ENCODE assay signal across 9 cellular contexts in the genomic region with DNA sequence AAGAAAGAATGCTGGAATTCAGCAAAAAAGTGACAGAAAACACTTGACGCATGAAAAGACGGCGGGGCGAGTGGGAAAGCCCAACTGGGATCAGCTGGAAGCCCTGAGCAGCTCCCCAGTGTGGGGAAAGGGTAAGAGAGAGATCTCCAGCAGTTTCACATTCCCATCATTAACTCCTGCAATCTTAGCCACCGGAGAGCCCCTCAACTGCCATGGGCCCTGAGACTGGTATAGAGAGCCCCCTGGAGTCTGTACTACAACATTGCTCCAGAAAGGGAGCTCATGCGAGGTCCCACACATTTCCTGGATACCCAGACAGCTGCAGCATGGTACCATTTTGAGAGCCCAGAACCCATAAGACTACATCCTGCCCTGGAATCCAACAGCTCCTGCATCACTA. TPM values are rescaled to one million over a fixed set of nuclear protein-coding genes. Genes with fewer than 3 reads are reported as not detected.
A peak's percentile ranks its signal among the peaks of the same experiment; 100 is the strongest.
DNase-seq lines count a peak whose midpoint lies in the region; ATAC-seq and TF ChIP-seq lines count a peak whose summit lies in the region.
"Had no signal": no experiment of that assay in that cellular context is flagged by ENCODE, and none has a peak within 500 bp of the region (broad histone marks: within the 10 kb centered on the region; RNA-seq: fewer than 3 reads in every experiment).

No MANE protein-coding gene starts in this region.

- intact Hi-C loops in lower lobe of right lung (cut with DNase I) (no loop called here), transverse colon (cut with DNase I; ENCODE audit: low total_unique reads) (no loop called here)

- H3K36me3 Mint-ChIP-seq in activated CD8-positive, alpha-beta T cell treated with anti-CD3 and anti-CD28 coated beads, Interleukin-2, amount 10 ng/mL, durations not matched to agents 7 days and 5 days (ENCODE audit: low read depth), result no peaks in the 10 kb centered on the region

- POLR2A ChIA-PET in activated CD8-positive, alpha-beta T cell treated with anti-CD3 and anti-CD28 coated beads, Interleukin-2, amount 10 ng/mL, durations not matched to agents 7 days and 5 days (lab: Charles Lee), result no interaction called here

- no peaks in the 10 kb centered on the region for H3K9me3 Mint-ChIP-seq in activated CD8-positive, alpha-beta T cell treated with anti-CD3 and anti-CD28 coated beads, Interleukin-2, amount 10 ng/mL, durations not matched to agents 7 days and 5 days (ENCODE audit: insufficient read depth)
- H3K9me3 Mint-ChIP-seq: central memory CD8-positive, alpha-beta T cell had no signal

- 26 to 39% methylated on average over 5 to 6 of the region's 6 CpGs for WGBS in transverse colon (ENCODE audit: low coverage in 1 of 2), 2 donors

- H3K27me3 ChIP-seq in lower lobe of right lung (ENCODE audit: low read depth) (peaks cover 19% of the 10 kb centered on the region), transverse colon (peaks cover 7% of the 10 kb centered on the region)

- TF ChIP-seq EP300 in Ishikawa (IDR thresholded peaks at IDR 0.05; ENCODE audit: borderline replicate concordance) (no peak), transverse colon (IDR thresholded peaks at IDR 0.05; ENCODE audit: low read depth) (no peak)

- H3K27me3 Mint-ChIP-seq in activated CD8-positive, alpha-beta T cell treated with anti-CD3 and anti-CD28 coated beads, Interleukin-2, amount 10 ng/mL, durations not matched to agents 7 days and 5 days (ENCODE audit: low read depth), result peaks cover 42% of the 10 kb centered on the region

- CTCF ChIA-PET in activated CD8-positive, alpha-beta T cell treated with anti-CD3 and anti-CD28 coated beads, Interleukin-2, amount 10 ng/mL, durations not matched to agents 7 days and 5 days (lab: Charles Lee), result interaction anchor here (0.6 to 1.4 kb wide), 9 partner anchors 13 to 224 kb away, joined by 3 to 19 read pairs (median 3); partner anchors contain the start of gene SAAL1

- H3K4me1 ChIP-seq in lower lobe of right lung (no peaks in the 10 kb centered on the region), transverse colon (no peaks in the 10 kb centered on the region)

- no peaks in the 10 kb centered on the region for H3K9me3 ChIP-seq in lower lobe of right lung
- no peaks in the 10 kb centered on the region for H3K9me3 ChIP-seq in transverse colon

- H3K36me3 ChIP-seq in lower lobe of right lung (no peaks in the 10 kb centered on the region), transverse colon (no peaks in the 10 kb centered on the region)

- DNase-seq in GM12865 (ENCODE audit: low read depth) (peak; percentile 32), lower lobe of right lung (no peak), transverse colon (no peak)
- peak; percentile 26 for DNase-seq in activated CD8-positive, alpha-beta T cell treated with anti-CD3 and anti-CD28 coated beads, Interleukin-2, amount 10 ng/mL, durations not matched to agents 7 days and 5 days

- H3K27ac Mint-ChIP-seq in activated CD8-positive, alpha-beta T cell treated with anti-CD3 and anti-CD28 coated beads, Interleukin-2, amount 10 ng/mL, durations not matched to agents 7 days and 5 days, result no peak overlapping the region

- no peak for ATAC-seq in activated CD8-positive, alpha-beta T cell treated with anti-CD3 and anti-CD28 coated beads, Interleukin-2, amount 10 ng/mL, durations not matched to agents 7 days and 5 days
- ATAC-seq in lower lobe of right lung (peak; percentile 64 to 76), HG02763 (IDR thresholded peaks at IDR 0.05; ENCODE audit: unreplicated experiment) (no peak), GM21528 (IDR thresholded peaks at IDR 0.05; ENCODE audit: low FRiP score, unreplicated experiment) (no peak), GM21723 (IDR thresholded peaks at IDR 0.05; ENCODE audit: unreplicated experiment) (no peak)

- H3K4me3 Mint-ChIP-seq in activated CD8-positive, alpha-beta T cell treated with anti-CD3 and anti-CD28 coated beads, Interleukin-2, amount 10 ng/mL, durations not matched to agents 7 days and 5 days, result no peak overlapping the region
- H3K4me3 Mint-ChIP-seq: central memory CD8-positive, alpha-beta T cell had no signal

- TF ChIP-seq CTCF in GM12865 (IDR thresholded peaks at IDR 0.05; ENCODE audit: insufficient read depth, low read depth, low read length, missing control alignments), result peak; percentile 59
- peak; percentile 36 for TF ChIP-seq CTCF in lower lobe of right lung (IDR thresholded peaks at IDR 0.05)
- peak in 1 of 5 experiments; percentile 10 for TF ChIP-seq CTCF in transverse colon (IDR thresholded peaks at IDR 0.05)

- peaks cover 2% of the 10 kb centered on the region for H3K4me1 Mint-ChIP-seq in activated CD8-positive, alpha-beta T cell treated with anti-CD3 and anti-CD28 coated beads, Interleukin-2, amount 10 ng/mL, durations not matched to agents 7 days and 5 days (ENCODE audit: low read depth)
- H3K4me1 Mint-ChIP-seq: central memory CD8-positive, alpha-beta T cell had no signal

- in situ Hi-C loops in transverse colon (cut with MboI; ENCODE audit: low pct_ligation_motif_present in 1 of 4, low pct_unique_long_range_greater_than_20kb in 1 of 4, low sequenced_read_pairs in 3 of 4), result no loop called here

- TF ChIP-seq RAD21 in Ishikawa (IDR thresholded peaks at IDR 0.05; ENCODE audit: low read depth), result peak; percentile 48; the same call in 1 of the 2 replicates

- H3K27ac ChIP-seq in lower lobe of right lung, result no peak overlapping the region
- no peak overlapping the region for H3K27ac ChIP-seq in transverse colon

- no peak for TF ChIP-seq POLR2A in transverse colon (IDR thresholded peaks at IDR 0.05)

- no peak overlapping the region for H3K4me3 ChIP-seq in GM12865 (ENCODE audit: low read depth, low read length)
- H3K4me3 ChIP-seq in lower lobe of right lung, result no peak overlapping the region
- no peak overlapping the region for H3K4me3 ChIP-seq in transverse colon

TF ChIP-seq in Ishikawa, 13 proteins besides CTCF, POLR2A, EP300 and RAD21:
- TF ChIP-seq, protein P1, sequence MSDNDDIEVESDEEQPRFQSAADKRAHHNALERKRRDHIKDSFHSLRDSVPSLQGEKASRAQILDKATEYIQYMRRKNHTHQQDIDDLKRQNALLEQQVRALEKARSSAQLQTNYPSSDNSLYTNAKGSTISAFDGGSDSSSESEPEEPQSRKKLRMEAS (IDR thresholded peaks at IDR 0.05), result no peak
- no peak for TF ChIP-seq EGR1 (IDR thresholded peaks at IDR 0.05)

RNA-seq across cellular contexts. Expression of gene MRGPRX4, which starts 31.1 kb away (rescaled TPM):
- not detected for total RNA-seq in activated CD8-positive, alpha-beta T cell treated with anti-CD3 and anti-CD28 coated beads, Interleukin-2, amount 10 ng/mL, durations not matched to agents 7 days and 5 days
- total RNA-seq in lower lobe of right lung (not detected), transverse colon (not detected)

RNA-seq across cellular contexts. Expression of gene SAA4, which starts 32.9 kb away (rescaled TPM):
- not detected for total RNA-seq in activated CD8-positive, alpha-beta T cell treated with anti-CD3 and anti-CD28 coated beads, Interleukin-2, amount 10 ng/mL, durations not matched to agents 7 days and 5 days
- total RNA-seq in lower lobe of right lung, result 0.62 TPM
- not detected for total RNA-seq in transverse colon

RNA-seq across cellular contexts. Expression of gene SAA2, which starts 44.7 kb away (rescaled TPM):
- not detected for total RNA-seq in activated CD8-positive, alpha-beta T cell treated with anti-CD3 and anti-CD28 coated beads, Interleukin-2, amount 10 ng/mL, durations not matched to agents 7 days and 5 days
- total RNA-seq in lower lobe of right lung, result 24.7 TPM
- 1 to 10 TPM in 2 of 4 donors, not detected in 2; 1.1 to 4.4 TPM for total RNA-seq in transverse colon

Comparison
In these comparisons a context has a peak if more than half of its experiments do, and no peak if none do; other contexts are left out.
1. DNase-seq: peak in GM12865 (single experiment) and activated CD8-positive, alpha-beta T cell treated with anti-CD3 and anti-CD28 coated beads, Interleukin-2, amount 10 ng/mL, durations not matched to agents 7 days and 5 days (single experiment); none in lower lobe of right lung (single experiment) and transverse colon (single experiment).
2. ATAC-seq: peak in lower lobe of right lung (2 of 2); none in activated CD8-positive, alpha-beta T cell treated with anti-CD3 and anti-CD28 coated beads, Interleukin-2, amount 10 ng/mL, durations not matched to agents 7 days and 5 days (single experiment), HG02763 (single experiment), GM21528 (single experiment) and GM21723 (single experiment).